In genomic region chr12:120726510-120726793, GRCh38 we compare ENCODE assay signal across 8 cellular contexts. TPM values are rescaled to one million over a fixed set of nuclear protein-coding genes. Genes with fewer than 3 reads are reported as not detected.
DNase-seq lines count a peak whose midpoint lies in the region; ATAC-seq and TF ChIP-seq lines count a peak whose summit lies in the region.

No MANE protein-coding gene starts in this region.

- no peak for TF ChIP-seq POLR2A in Peyer's patch (IDR thresholded peaks at IDR 0.05)

- H3K27ac ChIP-seq in DOHH2 (ENCODE audit: low read depth, low read length) (no peak overlapping the region), Peyer's patch (peak overlapping the region in 3 of 4 donors; percentile 82 to 87 (median 83))

- H3K36me3 ChIP-seq in DOHH2 (ENCODE audit: control insufficient read depth, low read length) = peaks cover 34% of the 10 kb centered on the region
- peaks cover 0 to 56% (median 0%) of the 10 kb centered on the region in 3 donors for H3K36me3 ChIP-seq in Peyer's patch

- DNase-seq in Peyer's patch (no peak), fibroblast of the aortic adventitia (ENCODE audit: low read depth) (no peak), retinal pigment epithelial cell (ENCODE audit: low read depth) (no peak), NCI-H187 (lab: John Stamatoyannopoulos, UW) (no peak), posterior vena cava (ENCODE audit: low spot score) (no peak)
- DNase-seq in activated CD4-positive, alpha-beta T cell treated with anti-CD3 and anti-CD28 coated beads, Interleukin-2, amount 50 U/mL, for 48 hours = no peak

- peaks cover 31% of the 10 kb centered on the region for H3K4me1 ChIP-seq in DOHH2 (ENCODE audit: control insufficient read depth, low read length)
- H3K4me1 ChIP-seq in Peyer's patch = peaks cover 0 to 15% (median 4%) of the 10 kb centered on the region in 4 donors

- ATAC-seq in HG03378 (IDR thresholded peaks at IDR 0.05; ENCODE audit: unreplicated experiment) = no peak

- TF ChIP-seq CTCF in DOHH2 (IDR thresholded peaks at IDR 0.05; ENCODE audit: low read depth, low read length, poor library complexity, severe bottlenecking) (no peak), Peyer's patch (IDR thresholded peaks at IDR 0.05) (no peak), fibroblast of the aortic adventitia (IDR thresholded peaks at IDR 0.05; ENCODE audit: insufficient read depth, low read length) (no peak), retinal pigment epithelial cell (conservative IDR thresholded peaks at IDR 0.05; ENCODE audit: low read depth, low read length) (no peak)

- no peaks in the 10 kb centered on the region for H3K79me2 ChIP-seq in DOHH2 (ENCODE audit: control insufficient read depth, low read length)

- H3K27me3 ChIP-seq in DOHH2 (ENCODE audit: control insufficient read depth, low read length) (no peaks in the 10 kb centered on the region), Peyer's patch (no peaks in the 10 kb centered on the region)

- H3F3A ChIP-seq in DOHH2 (ENCODE audit: control insufficient read depth, insufficient read depth) = no peaks in the 10 kb centered on the region

- intact Hi-C loops in posterior vena cava (cut with DNase I) = no loop called here

- peaks cover 12% of the 10 kb centered on the region for H4K20me1 ChIP-seq in DOHH2 (ENCODE audit: control insufficient read depth, insufficient read depth, low read depth, low read length)

- H3K4me2 ChIP-seq in DOHH2 (ENCODE audit: low read length) = peak overlapping the region; percentile 81

- H3K9me3 ChIP-seq in DOHH2 (ENCODE audit: control insufficient read depth, insufficient read depth, low read length) (no peaks in the 10 kb centered on the region), Peyer's patch (no peaks in the 10 kb centered on the region)

- H3K4me3 ChIP-seq in DOHH2 (ENCODE audit: low read length) = peak overlapping the region; percentile 69
- H3K4me3 ChIP-seq in Peyer's patch = peak overlapping the region; percentile 65 to 78 (median 70)
- H3K4me3 ChIP-seq in fibroblast of the aortic adventitia (ENCODE audit: low read depth, low read length) = peak overlapping the region; percentile 73
- peak overlapping the region; percentile 59 for H3K4me3 ChIP-seq in retinal pigment epithelial cell (ENCODE audit: low read length)

- no peaks in the 10 kb centered on the region for H3K9me2 ChIP-seq in DOHH2 (replicated peaks; ENCODE audit: control insufficient read depth, low read length)

RNA-seq across cellular contexts. Expression of gene ACADS, which starts 0.8 kb away (rescaled TPM):
- 100 to 1,000 TPM; 126 to 358 (median 316) TPM for total RNA-seq in Peyer's patch
- total RNA-seq in fibroblast of the aortic adventitia (ENCODE audit: low replicate concordance) = 7.5 and 7.8 TPM in 2 replicates
- 10 to 100 TPM; 12.3 to 15.7 TPM for total RNA-seq in posterior vena cava

RNA-seq across cellular contexts. Expression of gene UNC119B, which starts 16.2 kb away (rescaled TPM):
- 10 to 100 TPM; 16.8 to 23.5 (median 18.1) TPM for total RNA-seq in Peyer's patch
- 18.2 and 19.8 TPM in 2 replicates for total RNA-seq in fibroblast of the aortic adventitia (ENCODE audit: low replicate concordance)
- 10 to 100 TPM; 20.6 to 21.3 TPM for total RNA-seq in posterior vena cava

RNA-seq across cellular contexts. Expression of gene MLEC, which starts 39.5 kb away (rescaled TPM):
- total RNA-seq in Peyer's patch (100 to 1,000 TPM in 2 of 4 donors, 10 to 100 TPM in 2; 87.3 to 123 (median 104) TPM), fibroblast of the aortic adventitia (ENCODE audit: low replicate concordance) (77.1 and 135 TPM in 2 replicates), posterior vena cava (100 to 1,000 TPM in 1 of 2 donors, 10 to 100 TPM in 1; 92.5 to 132 TPM)

Comparison
In these comparisons a context has a peak if more than half of its experiments do, and no peak if none do; other contexts are left out.
1. RNA of gene ACADS, which starts 0.8 kb away (total RNA-seq): 126 to 358 TPM in Peyer's patch; 12.3 to 15.7 TPM in posterior vena cava and 7.5 to 7.8 TPM in fibroblast of the aortic adventitia; every median in the first group is over 4 times any median in the second.
2. Peak in every context shown above with its lines, with median percentiles within 50 percentile points of each other: H3K4me3 ChIP-seq.